In genomic region chr5:10441083-10441991, GRCh38 we compare ENCODE assay signal across 8 cellular contexts. TPM values are rescaled to one million over a fixed set of nuclear protein-coding genes. Genes with fewer than 3 reads are reported as not detected.
DNase-seq lines count a peak whose midpoint lies in the region; ATAC-seq, FAIRE-seq and TF ChIP-seq lines count a peak whose summit lies in the region.

ROPN1L (plus strand) TSS chr5:10441879; CDS start chr5:10442168, 289 bp downstream.

- no peaks in the 10 kb centered on the region for H3K27me3 ChIP-seq in bronchial epithelial cell (ENCODE audit: control insufficient read depth, insufficient read depth, low read length)

- H3K36me3 ChIP-seq in bronchial epithelial cell (ENCODE audit: control insufficient read depth, insufficient read depth, low read length) = no peaks in the 10 kb centered on the region

- no peak for TF ChIP-seq CTCF in WTC11 (IDR thresholded peaks at IDR 0.05)
- TF ChIP-seq CTCF in bronchial epithelial cell (IDR thresholded peaks at IDR 0.05; ENCODE audit: insufficient read depth, low read length, severe bottlenecking) = no peak

- peak; percentile 83 for DNase-seq in ACHN
- peak; percentile 88 for DNase-seq in NCI-H2196 (lab: John Stamatoyannopoulos, UW; ENCODE audit: unreplicated experiment)
- DNase-seq in WTC11 (ENCODE audit: low spot score) = peak; percentile 88
- DNase-seq in bronchial epithelial cell (ENCODE audit: low read depth) = peak; percentile 68
- peak; percentile 82 to 85 (median 83) for DNase-seq in immature natural killer cell
- peak; percentile 56 for DNase-seq in smooth muscle cell of the brain vasculature (ENCODE audit: low read depth, low spot score)

- no peaks in the 10 kb centered on the region for H3K36me3 Mint-ChIP-seq in WTC11
- peaks cover 0 to 5% (median 0%) of the 10 kb centered on the region in 3 donors for H3K36me3 Mint-ChIP-seq in immature natural killer cell

- H3K9me3 Mint-ChIP-seq in WTC11 = no peaks in the 10 kb centered on the region
- H3K9me3 Mint-ChIP-seq in immature natural killer cell = no peaks in the 10 kb centered on the region

- FAIRE-seq in bronchial epithelial cell (lab: Jason Lieb, UNC) = no peak

- CTCF ChIA-PET in WTC11 (lab: Charles Lee) = interaction anchor here (0.6 to 4.6 kb wide), 8 partner anchors 12 to 261 kb away, joined by 3 to 26 read pairs (median 4); partner anchors contain the start of gene MARCHF6

- H3K27me3 Mint-ChIP-seq in WTC11 (ENCODE audit: low read depth) = peaks cover 35% of the 10 kb centered on the region
- peaks cover 4 to 8% (median 5%) of the 10 kb centered on the region in 3 donors for H3K27me3 Mint-ChIP-seq in immature natural killer cell (ENCODE audit: low read depth in 3 of 3)

- POLR2A ChIA-PET in WTC11 (lab: Charles Lee) = interaction anchor here (0.6 to 1.2 kb wide), 2 partner anchors 13 to 72 kb away, joined by 3 read pairs; no protein-coding TSS in a partner anchor

- H3K27ac Mint-ChIP-seq in WTC11 = no peak within 1 kb of the TSS
- peak within 1 kb of the TSS; percentile 45 to 80 (median 80) for H3K27ac Mint-ChIP-seq in immature natural killer cell

- H3K4me1 Mint-ChIP-seq in WTC11 (peaks cover 9% of the 10 kb centered on the region), immature natural killer cell (peaks cover 43 to 47% of the 10 kb centered on the region in 2 donors)

- in situ Hi-C loops in ACHN (cut with HindIII; ENCODE audit: low pct_ligation_motif_present, low pct_unique_long_range_greater_than_20kb, low sequenced_read_pairs) = no loop called here

- ATAC-seq in GM18870 (IDR thresholded peaks at IDR 0.05; ENCODE audit: unreplicated experiment) = peak; percentile 88
- peak; percentile 98 for ATAC-seq in HG03097 (IDR thresholded peaks at IDR 0.05; ENCODE audit: low FRiP score, unreplicated experiment)
- peak; percentile 94 for ATAC-seq in WTC11

- peak within 1 kb of the TSS; percentile 54 for H3K4me3 ChIP-seq in bronchial epithelial cell (ENCODE audit: low read depth, low read length)

- H3K4me3 Mint-ChIP-seq in WTC11 (peak within 1 kb of the TSS; percentile 81), immature natural killer cell (peak within 1 kb of the TSS; percentile 86 to 89 (median 89))

TF ChIP-seq in WTC11, 78 proteins besides CTCF, POLR2A, EP300 and RAD21 (continues in another document):
- TF ChIP-seq ZBTB43 (CRISPR knock-in tag; IDR thresholded peaks at IDR 0.05) (no peak), OVOL2 (CRISPR knock-in tag; IDR thresholded peaks at IDR 0.05; ENCODE audit: borderline replicate concordance) (no peak), RELA (CRISPR knock-in tag; IDR thresholded peaks at IDR 0.05; ENCODE audit: borderline replicate concordance) (no peak), FOXJ3 (CRISPR knock-in tag; IDR thresholded peaks at IDR 0.05; ENCODE audit: borderline replicate concordance) (no peak), MAX (CRISPR knock-in tag; IDR thresholded peaks at IDR 0.05) (peak; percentile 69; the same call in 1 of the 2 replicates), TEAD1 (CRISPR knock-in tag; IDR thresholded peaks at IDR 0.05) (no peak), ARID4B (CRISPR knock-in tag; IDR thresholded peaks at IDR 0.05; ENCODE audit: borderline replicate concordance) (no peak), E2F5 (CRISPR knock-in tag; IDR thresholded peaks at IDR 0.05) (0 out of 2 replicates have a peak, but pooled peaks have one; percentile 39), NFATC4 (CRISPR knock-in tag; IDR thresholded peaks at IDR 0.05) (no peak), ZNF396 (CRISPR knock-in tag; IDR thresholded peaks at IDR 0.05; ENCODE audit: borderline replicate concordance) (no peak), SMAD3 (CRISPR knock-in tag; IDR thresholded peaks at IDR 0.05; ENCODE audit: borderline replicate concordance) (no peak), FOXK1 (CRISPR knock-in tag; IDR thresholded peaks at IDR 0.05) (no peak), SP1 (CRISPR knock-in tag; conservative IDR thresholded peaks at IDR 0.05) (peak; percentile 58; the same call in 1 of the 2 replicates), ETV6 (CRISPR knock-in tag; IDR thresholded peaks at IDR 0.05) (peak; percentile 51; the same call in 1 of the 2 replicates), GABPB1 (CRISPR knock-in tag; IDR thresholded peaks at IDR 0.05) (no peak), CDX4 (CRISPR knock-in tag; IDR thresholded peaks at IDR 0.05; ENCODE audit: borderline replicate concordance) (no peak), ZNF219 (CRISPR knock-in tag; IDR thresholded peaks at IDR 0.05; ENCODE audit: borderline replicate concordance) (no peak), NR3C1 (CRISPR knock-in tag; conservative IDR thresholded peaks at IDR 0.05; ENCODE audit: low read depth) (no peak), ZNF425 (CRISPR knock-in tag; conservative IDR thresholded peaks at IDR 0.05) (no peak)

RNA-seq across cellular contexts. Expression of gene ROPN1L, which starts in this region (rescaled TPM):
- total RNA-seq in WTC11 (2021) (0.27 TPM in 1 of 3 replicates, not detected in the others), bronchial epithelial cell (0.13 TPM in 1 of 2 replicates, not detected in the other)
- 1 to 10 TPM; 4.3 to 9.1 (median 5.8) TPM for polyA plus RNA-seq in immature natural killer cell

Comparison
In these comparisons a context has a peak if more than half of its experiments do, and no peak if none do; other contexts are left out.
1. Peak in every context shown above with its lines: DNase-seq, ATAC-seq and H3K4me3 ChIP-seq.
2. Peak in DNase-seq and ATAC-seq in WTC11; RNA of the gene not detected or under 1 TPM.
3. Peak in DNase-seq and H3K4me3 ChIP-seq in bronchial epithelial cell; RNA of the gene not detected or under 1 TPM.